ENCODE assay signal across 8 cellular contexts in the genomic region with DNA sequence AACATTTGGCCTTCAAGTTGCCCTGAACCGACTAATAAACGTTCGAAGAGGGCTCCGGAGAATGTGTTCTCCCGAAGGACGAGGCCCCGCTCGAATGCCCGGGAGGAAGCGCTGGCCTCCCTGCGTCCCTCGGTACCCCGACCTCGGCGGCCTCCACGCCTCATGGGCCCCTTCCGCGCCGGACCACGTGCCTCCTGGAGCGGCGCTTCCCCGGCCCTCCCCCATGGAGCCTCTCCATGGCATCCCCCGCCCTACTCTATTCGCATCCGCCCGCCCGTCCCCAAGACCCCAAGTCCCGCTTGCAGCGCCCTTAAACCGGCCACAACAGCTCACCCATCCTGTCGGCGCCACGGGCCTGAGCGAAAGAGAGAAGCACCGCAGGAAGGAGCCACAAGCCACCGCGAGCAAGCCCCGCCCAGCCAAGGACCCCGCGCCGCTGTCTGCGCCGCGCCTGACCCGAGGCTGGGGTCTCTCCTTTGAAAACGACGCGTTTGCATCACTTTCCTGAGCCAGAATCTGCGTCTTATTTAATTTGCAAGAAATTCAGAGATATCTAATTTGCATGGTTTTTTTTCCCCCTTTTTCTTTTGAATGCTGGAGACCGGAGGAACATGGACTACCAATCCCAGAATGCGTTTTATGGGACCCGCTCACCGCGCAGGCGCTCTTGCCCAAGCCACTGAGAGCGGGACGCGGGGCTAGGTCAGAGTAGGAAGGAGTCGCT. TPM values are rescaled to one million over a fixed set of nuclear protein-coding genes. Genes with fewer than 3 reads are reported as not detected.
A peak's percentile ranks its signal among the peaks of the same experiment; 100 is the strongest.
DNase-seq lines count a peak whose midpoint lies in the region; ATAC-seq, FAIRE-seq and TF ChIP-seq lines count a peak whose summit lies in the region.

A gene (minus strand): TSS at position 368 of the 724 bp plus-strand sequence. CDS start 31 bp downstream, at position 337.

- in situ Hi-C loops in ACHN (cut with HindIII; ENCODE audit: low pct_ligation_motif_present, low pct_unique_long_range_greater_than_20kb, low sequenced_read_pairs) = no loop called here

- peak in 2 of 3 donors; percentile 68 to 75 for TF ChIP-seq POLR2A in spleen (IDR thresholded peaks at IDR 0.05)

- H3K36me3 ChIP-seq in bronchial epithelial cell (ENCODE audit: control insufficient read depth, insufficient read depth, low read length) (peaks cover 11% of the 10 kb centered on the region), spleen (peaks cover 0 to 37% (median 29%) of the 10 kb centered on the region in 6 donors)

- H3K4me3 ChIP-seq in WI38 (ENCODE audit: low read depth, low read length) (peak within 1 kb of the TSS; percentile 99), bronchial epithelial cell (ENCODE audit: low read depth, low read length) (peak within 1 kb of the TSS; percentile 93), spleen (peak within 1 kb of the TSS; percentile 62 to 93 (median 88))

- H3K4me1 ChIP-seq in spleen = peaks cover 11 to 67% (median 34%) of the 10 kb centered on the region in 6 donors

- 0 to 1% (median 0%) methylated on average over 22 to 60 of the region's 60 CpGs for WGBS in spleen, 5 donors

- ATAC-seq in GM18870 (IDR thresholded peaks at IDR 0.05; ENCODE audit: unreplicated experiment) = peak; percentile 90
- ATAC-seq in HG03135 (IDR thresholded peaks at IDR 0.05; ENCODE audit: unreplicated experiment) = peak; percentile 95

- peak within 1 kb of the TSS; percentile 84 to 92 (median 90) for H3K27ac ChIP-seq in spleen

- no peak for FAIRE-seq in bronchial epithelial cell (lab: Jason Lieb, UNC)

- intact Hi-C loops in spleen (cut with DNase I; ENCODE audit: low total_unique reads) = no loop called here

- H3K9me3 ChIP-seq in spleen = no peaks in the 10 kb centered on the region

- H3K27me3 ChIP-seq in bronchial epithelial cell (ENCODE audit: control insufficient read depth, insufficient read depth, low read length) (no peaks in the 10 kb centered on the region), spleen (replicated peaks in 1 of 7) (no peaks in the 10 kb centered on the region)

- no peak for TF ChIP-seq CTCF in WI38 (IDR thresholded peaks at IDR 0.05; ENCODE audit: low read depth, low read length)
- no peak for TF ChIP-seq CTCF in bronchial epithelial cell (IDR thresholded peaks at IDR 0.05; ENCODE audit: insufficient read depth, low read length, severe bottlenecking)
- no peak for TF ChIP-seq CTCF in spleen (IDR thresholded peaks at IDR 0.05 in 8 of 11, conservative IDR thresholded peaks at IDR 0.05 in 3 of 11)

- DNase-seq in ACHN (peak; percentile 90), NCI-H2196 treated with DMSO at 0.1 percent for 48 hours (lab: John Stamatoyannopoulos, UW; ENCODE audit: unreplicated experiment) (peak; percentile 50), bronchial epithelial cell (ENCODE audit: low read depth) (peak; percentile 78), inferior parietal cortex (ENCODE audit: extremely low spot score) (peak; percentile 98), spleen (peak; percentile 97)

RNA-seq across cellular contexts. Expression of the gene that starts here (rescaled TPM):
- total RNA-seq in bronchial epithelial cell (3,055 and 5,354 TPM in 2 replicates), spleen (1,000 to 10,000 TPM; 1,734 to 2,967 (median 2,355) TPM)
- 1,000 to 10,000 TPM; 5,262 to 8,847 (median 8,179) TPM for polyA plus RNA-seq in spleen

Comparison
In these comparisons a context has a peak if more than half of its experiments do, and no peak if none do; other contexts are left out.
1. Peak in every context shown above with its lines: DNase-seq, ATAC-seq, H3K4me3 ChIP-seq and H3K27ac ChIP-seq.